35 cellular contexts compared by ENCODE assay signal in the genomic region with DNA sequence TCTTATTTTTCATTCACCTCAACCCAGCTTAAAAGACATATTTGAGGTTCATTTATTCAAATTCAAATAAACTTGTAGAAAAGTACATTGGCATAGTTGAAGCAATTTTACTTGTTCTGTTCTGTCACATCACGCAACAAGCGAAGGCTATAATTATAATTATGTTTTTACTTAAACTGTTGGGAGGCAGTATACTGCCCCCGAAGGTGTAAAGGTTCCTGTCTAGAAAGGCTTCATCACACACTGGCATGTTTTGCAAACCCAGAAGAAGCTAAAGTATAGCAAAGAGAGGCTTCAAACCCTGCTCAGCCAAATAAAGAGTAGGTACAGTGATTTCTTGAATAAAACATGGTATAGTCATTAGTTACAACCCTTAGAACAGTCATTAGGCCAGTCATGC.
"Had no signal": no experiment of that assay in that cellular context is flagged by ENCODE, and none has a peak within 500 bp of the region (broad histone marks: within the 10 kb centered on the region; RNA-seq: fewer than 3 reads in every experiment).

No MANE protein-coding gene starts in this region.

- H3K4me2 ChIP-seq: hepatocyte had no signal

- ATAC-seq: activated T-cell treated with anti-CD3 and anti-CD28 coated beads, Interleukin-2, amount 50 U/mL, for 72 hours; body of pancreas; gastroesophageal sphincter; left cardiac atrium; left ventricle myocardium superior; pancreas; stimulated activated effector memory CD8-positive, alpha-beta T cell treated with anti-CD3 and anti-CD28 coated beads, Interleukin-12 subunit alpha, Interleukin-12 subunit beta, amount 100 ng/mL, for 72 hours had no signal

- H3K4me1 Mint-ChIP-seq: nephron; stimulated activated effector memory CD8-positive, alpha-beta T cell treated with anti-CD3 and anti-CD28 coated beads, Interleukin-12 subunit alpha, Interleukin-12 subunit beta, amount 100 ng/mL, for 72 hours had no signal

- H3K4me3 ChIP-seq: body of pancreas, cardiac muscle cell, colonic mucosa, dorsolateral prefrontal cortex, gastroesophageal sphincter, hepatocyte, pancreas, prostate gland, sigmoid colon, thoracic aorta had no signal

- H3K9me3 Mint-ChIP-seq: activated T-cell treated with anti-CD3 and anti-CD28 coated beads, Interleukin-2, amount 50 U/mL, for 72 hours; nephron; stimulated activated effector memory CD8-positive, alpha-beta T cell treated with anti-CD3 and anti-CD28 coated beads, Interleukin-12 subunit alpha, Interleukin-12 subunit beta, amount 100 ng/mL, for 72 hours; stimulated activated naive CD8-positive, alpha-beta T cell treated with anti-CD3 and anti-CD28 coated beads, Interleukin-15, Interleukin-2, amounts not matched to agents 100 ng/mL and 50 ng/mL, for 24 hours; T-helper 1 cell treated with Interleukin-12 subunit alpha and Interleukin-12 subunit beta and Interleukin-4 antibody, amounts not matched to agents 30 μg/mL and 1 μg/mL, for 36 hours had no signal

- H2AFZ ChIP-seq: hepatocyte had no signal

- H3K36me3 ChIP-seq: cardiac muscle cell, colonic mucosa, gastroesophageal sphincter, pancreas, prostate gland, sigmoid colon, thoracic aorta had no signal

- H3K36me3 Mint-ChIP-seq: activated naive CD8-positive, alpha-beta T cell; stimulated activated effector memory CD8-positive, alpha-beta T cell treated with anti-CD3 and anti-CD28 coated beads, Interleukin-12 subunit alpha, Interleukin-12 subunit beta, amount 100 ng/mL, for 72 hours had no signal

- DNase-seq: activated CD4-positive, alpha-beta T cell treated with anti-CD3 and anti-CD28 coated beads for 4 hours; activated CD4-positive, alpha-beta T cell treated with anti-CD3 and anti-CD28 coated beads, Interleukin-2, amount 50 U/mL, for 4 hours; activated CD4-positive, CD25-positive, alpha-beta regulatory T cell; activated naive CD4-positive, alpha-beta T cell treated with Interleukin-2 at 50 U/mL for 16 hours; activated T-cell treated with anti-CD3 and anti-CD28 coated beads for 4 hours; activated T-cell treated with anti-CD3 and anti-CD28 coated beads, Interleukin-2, amount 50 U/mL, for 72 hours; anterior cingulate cortex; body of pancreas; cerebellar nuclear complex; colonic mucosa; dorsolateral prefrontal cortex; effector memory CD4-positive, alpha-beta T cell; erythroblast; islet precursor cell; left cardiac atrium; left ventricle myocardium superior; mammary epithelial cell; nucleus accumbens; pancreas; retina; sigmoid colon; small intestine; stimulated activated CD4-positive, alpha-beta T cell treated with anti-CD3 and anti-CD28 coated beads, Interleukin-4, amount 100 ng/mL, for 24 hours; T-helper 9 cell; trophoblast cell had no signal

- H3K27ac ChIP-seq: body of pancreas, cardiac muscle cell, colonic mucosa, dorsolateral prefrontal cortex, gastroesophageal sphincter, hepatocyte, pancreas, prostate gland, sigmoid colon, thoracic aorta had no signal

- H3K4me3 Mint-ChIP-seq: activated naive CD8-positive, alpha-beta T cell; activated T-cell treated with anti-CD3 and anti-CD28 coated beads, Interleukin-2, amount 50 U/mL, for 72 hours; nephron; stimulated activated effector memory CD8-positive, alpha-beta T cell treated with anti-CD3 and anti-CD28 coated beads, Interleukin-12 subunit alpha, Interleukin-12 subunit beta, amount 100 ng/mL, for 72 hours; stimulated activated naive CD8-positive, alpha-beta T cell treated with anti-CD3 and anti-CD28 coated beads, Interleukin-15, Interleukin-2, amounts not matched to agents 100 ng/mL and 50 ng/mL, for 24 hours; T-helper 1 cell treated with Interleukin-12 subunit alpha and Interleukin-12 subunit beta and Interleukin-4 antibody, amounts not matched to agents 30 μg/mL and 1 μg/mL, for 36 hours had no signal

- H3K4me1 ChIP-seq: body of pancreas, colonic mucosa, gastroesophageal sphincter, pancreas, prostate gland, sigmoid colon had no signal

- H3K27me3 Mint-ChIP-seq: activated naive CD8-positive, alpha-beta T cell; stimulated activated naive CD8-positive, alpha-beta T cell treated with anti-CD3 and anti-CD28 coated beads, Interleukin-15, Interleukin-2, amounts not matched to agents 100 ng/mL and 50 ng/mL, for 24 hours had no signal

- H3K27ac Mint-ChIP-seq: activated naive CD8-positive, alpha-beta T cell; activated T-cell treated with anti-CD3 and anti-CD28 coated beads, Interleukin-2, amount 50 U/mL, for 72 hours; nephron; stimulated activated effector memory CD8-positive, alpha-beta T cell treated with anti-CD3 and anti-CD28 coated beads, Interleukin-12 subunit alpha, Interleukin-12 subunit beta, amount 100 ng/mL, for 72 hours; stimulated activated naive CD8-positive, alpha-beta T cell treated with anti-CD3 and anti-CD28 coated beads, Interleukin-15, Interleukin-2, amounts not matched to agents 100 ng/mL and 50 ng/mL, for 24 hours; T-helper 1 cell treated with Interleukin-12 subunit alpha and Interleukin-12 subunit beta and Interleukin-4 antibody, amounts not matched to agents 30 μg/mL and 1 μg/mL, for 36 hours had no signal

- H3K27me3 ChIP-seq: body of pancreas, cardiac muscle cell, colonic mucosa, dorsolateral prefrontal cortex, gastroesophageal sphincter, hepatocyte, pancreas, sigmoid colon had no signal

- H3K79me2 ChIP-seq: hepatocyte had no signal

- H3K9me3 ChIP-seq: body of pancreas, colonic mucosa, gastroesophageal sphincter, pancreas, prostate gland, sigmoid colon, thoracic aorta had no signal
